10 cellular contexts compared by ENCODE assay signal in the genomic region with DNA sequence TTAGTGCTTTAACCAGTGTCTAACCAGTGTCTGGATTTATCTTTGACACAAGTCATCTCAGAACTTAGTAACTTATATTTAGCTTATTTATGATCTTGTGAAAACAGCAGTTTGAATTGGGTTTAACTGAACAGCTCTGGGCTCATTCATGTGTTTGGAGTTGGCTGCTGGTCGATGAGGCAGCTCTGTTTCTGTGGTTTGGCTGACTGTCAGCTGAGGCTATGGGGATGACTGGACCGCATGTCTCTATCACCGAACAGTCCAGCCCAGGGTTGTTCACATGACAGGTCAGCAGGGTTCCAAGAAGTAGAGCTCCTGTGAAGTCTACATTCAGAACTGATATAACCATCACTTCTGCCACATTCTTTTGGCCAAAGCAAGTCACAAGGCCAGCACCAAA. TPM values are rescaled to one million over a fixed set of nuclear protein-coding genes. Genes with fewer than 3 reads are reported as not detected.
DNase-seq lines count a peak whose midpoint lies in the region; ATAC-seq and TF ChIP-seq lines count a peak whose summit lies in the region.
"Had no signal": no experiment of that assay in that cellular context is flagged by ENCODE, and none has a peak within 500 bp of the region (broad histone marks: within the 10 kb centered on the region; RNA-seq: fewer than 3 reads in every experiment).

No MANE protein-coding gene starts in this region.

- no peak overlapping the region for H3K27ac ChIP-seq in left lung
- H3K27ac ChIP-seq: VCaP had no signal

- peaks cover 0 to 6% of the 10 kb centered on the region in 2 donors for H3K9me3 ChIP-seq in left lung

- H3K4me3 Mint-ChIP-seq in activated naive CD8-positive, alpha-beta T cell treated with anti-CD3 and anti-CD28 coated beads, Interleukin-2, amount 50 U/mL, for 24 hours = no peak overlapping the region
- no peak overlapping the region for H3K4me3 Mint-ChIP-seq in activated naive CD8-positive, alpha-beta T cell treated with anti-CD3 and anti-CD28 coated beads for 36 hours
- H3K4me3 Mint-ChIP-seq: B cell had no signal

- H3K36me3 ChIP-seq in left lung = no peaks in the 10 kb centered on the region

- no peaks in the 10 kb centered on the region for H3K36me3 Mint-ChIP-seq in activated naive CD8-positive, alpha-beta T cell treated with anti-CD3 and anti-CD28 coated beads, Interleukin-2, amount 50 U/mL, for 24 hours (ENCODE audit: low read depth)
- H3K36me3 Mint-ChIP-seq in activated naive CD8-positive, alpha-beta T cell treated with anti-CD3 and anti-CD28 coated beads for 36 hours = no peaks in the 10 kb centered on the region

- intact Hi-C loops in left lung (cut with DNase I) = no loop called here

- H3K27me3 Mint-ChIP-seq in activated naive CD8-positive, alpha-beta T cell treated with anti-CD3 and anti-CD28 coated beads, Interleukin-2, amount 50 U/mL, for 24 hours = no peaks in the 10 kb centered on the region
- H3K27me3 Mint-ChIP-seq in activated naive CD8-positive, alpha-beta T cell treated with anti-CD3 and anti-CD28 coated beads for 36 hours = no peaks in the 10 kb centered on the region
- H3K27me3 Mint-ChIP-seq: B cell had no signal

- TF ChIP-seq CTCF in left lung (IDR thresholded peaks at IDR 0.05) = no peak

- no peak overlapping the region for H3K4me3 ChIP-seq in left lung

- H3K4me1 Mint-ChIP-seq in activated naive CD8-positive, alpha-beta T cell treated with anti-CD3 and anti-CD28 coated beads, Interleukin-2, amount 50 U/mL, for 24 hours = peaks cover 3% of the 10 kb centered on the region
- peaks cover 2% of the 10 kb centered on the region for H3K4me1 Mint-ChIP-seq in activated naive CD8-positive, alpha-beta T cell treated with anti-CD3 and anti-CD28 coated beads for 36 hours
- H3K4me1 Mint-ChIP-seq: B cell had no signal

- no peak for DNase-seq in activated naive CD8-positive, alpha-beta T cell treated with anti-CD3 and anti-CD28 coated beads, Interleukin-2, amount 50 U/mL, for 24 hours
- DNase-seq in activated naive CD8-positive, alpha-beta T cell treated with anti-CD3 and anti-CD28 coated beads for 36 hours = no peak
- DNase-seq in SW480 (ENCODE audit: low spot score) (peak; percentile 57), left lung (peak in 1 of 2 donors; percentile 71), cerebellar cortex (ENCODE audit: low spot score) (no peak), GDM1 (lab: John Stamatoyannopoulos, UW) (no peak)
- DNase-seq in NK-92 treated with Interleukin-12 subunit alpha and Interleukin-12 subunit beta, amount 100 ng/mL, for 24 hours (lab: John Stamatoyannopoulos, UW) = no peak

- no peaks in the 10 kb centered on the region for H3K4me1 ChIP-seq in left lung

- H3K9me3 Mint-ChIP-seq in activated naive CD8-positive, alpha-beta T cell treated with anti-CD3 and anti-CD28 coated beads, Interleukin-2, amount 50 U/mL, for 24 hours = no peaks in the 10 kb centered on the region
- H3K9me3 Mint-ChIP-seq in activated naive CD8-positive, alpha-beta T cell treated with anti-CD3 and anti-CD28 coated beads for 36 hours = no peaks in the 10 kb centered on the region

- H3K27me3 ChIP-seq in left lung = no peaks in the 10 kb centered on the region

- no peak overlapping the region for H3K27ac Mint-ChIP-seq in activated naive CD8-positive, alpha-beta T cell treated with anti-CD3 and anti-CD28 coated beads, Interleukin-2, amount 50 U/mL, for 24 hours
- no peak overlapping the region for H3K27ac Mint-ChIP-seq in activated naive CD8-positive, alpha-beta T cell treated with anti-CD3 and anti-CD28 coated beads for 36 hours
- H3K27ac Mint-ChIP-seq: B cell had no signal

- peak; percentile 61 for ATAC-seq in activated naive CD8-positive, alpha-beta T cell treated with anti-CD3 and anti-CD28 coated beads, Interleukin-2, amount 50 U/mL, for 24 hours
- ATAC-seq in HG02970 (IDR thresholded peaks at IDR 0.05; ENCODE audit: low FRiP score, unreplicated experiment) (peak; percentile 91), left lung (peak; percentile 87)

RNA-seq across cellular contexts. Expression of a gene that starts 29.1 kb away (rescaled TPM):
- 10 to 100 TPM; 35.0 to 36.5 TPM for total RNA-seq in activated naive CD8-positive, alpha-beta T cell treated with anti-CD3 and anti-CD28 coated beads for 36 hours
- total RNA-seq in left lung = 10 to 100 TPM; 10.8 to 24.1 TPM
